Comparison of ENCODE assay signal across 23 cellular contexts in the genomic region with DNA sequence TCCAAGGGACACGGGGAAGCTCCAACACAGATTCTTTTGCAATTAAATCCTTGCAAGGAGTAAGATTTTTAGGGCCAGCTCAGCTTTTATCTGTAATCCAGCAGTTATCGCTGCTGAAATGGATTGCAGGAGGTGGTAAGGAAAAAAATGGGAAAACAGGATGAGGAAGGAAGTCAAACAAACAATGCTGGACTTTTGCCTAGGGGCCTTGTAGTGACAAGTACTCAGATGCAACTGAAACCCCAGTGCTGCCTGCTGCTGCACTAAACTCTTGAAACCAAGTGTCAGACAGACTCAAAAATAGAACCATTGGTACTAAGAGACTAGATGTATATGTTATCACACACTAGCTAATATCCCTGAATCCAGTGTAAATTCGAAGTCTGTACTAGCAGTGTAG.
A peak's percentile ranks its signal among the peaks of the same experiment; 100 is the strongest.
DNase-seq lines count a peak whose midpoint lies in the region; ATAC-seq and TF ChIP-seq lines count a peak whose summit lies in the region.
"Had no signal": no experiment of that assay in that cellular context is flagged by ENCODE, and none has a peak within 500 bp of the region (broad histone marks: within the 10 kb centered on the region; RNA-seq: fewer than 3 reads in every experiment).

No MANE protein-coding gene starts in this region.

- H3K79me2 ChIP-seq in GM23338 (replicated peaks; ENCODE audit: insufficient read depth) (no peaks in the 10 kb centered on the region), neural progenitor cell (ENCODE audit: low read depth) (no peaks in the 10 kb centered on the region)
- H3K79me2 ChIP-seq: parathyroid adenoma had no signal

- H3K27ac ChIP-seq in GM23338 (ENCODE audit: low read depth) (no peak overlapping the region), cingulate gyrus (ENCODE audit: low read depth, low read length) (peak overlapping the region; percentile 78), neural progenitor cell (no peak overlapping the region)
- H3K27ac ChIP-seq: gastroesophageal sphincter, GM23248, parathyroid adenoma, stomach, upper lobe of right lung had no signal

- H2AFZ ChIP-seq in GM23338 (0 out of 2 replicates have a peak overlapping the region, but pooled peaks have one; percentile 35), neural progenitor cell (replicated peaks) (peak overlapping the region; percentile 82)
- H2AFZ ChIP-seq: GM23248, parathyroid adenoma had no signal

- H3F3A ChIP-seq in GM23338 (replicated peaks; ENCODE audit: low read depth) (no peaks in the 10 kb centered on the region), neural progenitor cell (ENCODE audit: low read depth) (no peaks in the 10 kb centered on the region)

- H3K27ac Mint-ChIP-seq in GM23338 (peak overlapping the region; percentile 85), neural progenitor cell (peak overlapping the region; percentile 87), osteocyte (ENCODE audit: unreplicated experiment) (no peak overlapping the region)
- H3K27ac Mint-ChIP-seq: activated CD4-positive, alpha-beta T cell treated with anti-CD3 and anti-CD28 coated beads, Interleukin-2, amount 10 ng/mL, durations not matched to agents 7 days and 5 days; activated naive CD8-positive, alpha-beta T cell treated with anti-CD3 and anti-CD28 coated beads, Interleukin-2, amount 10 ng/mL, durations not matched to agents 7 days and 5 days; activated T-helper 2 cell treated with anti-CD3 and anti-CD28 coated beads, Interferon-gamma antibody, Interleukin-2, Interleukin-4, amounts not matched to agents 10 μg/mL and 5 μg/mL and 100 μg/mL, durations not matched to agents 14 hours and 24 hours and 36 hours had no signal

- no peaks in the 10 kb centered on the region for H4K20me1 ChIP-seq in GM23338 (replicated peaks; ENCODE audit: insufficient read depth)
- H4K20me1 ChIP-seq in neural progenitor cell (ENCODE audit: low read depth): no peaks in the 10 kb centered on the region

- H3K4me2 ChIP-seq in GM23338 (no peak overlapping the region), neural progenitor cell (peak overlapping the region; percentile 38)

- no peaks in the 10 kb centered on the region for H3K9me2 ChIP-seq in GM23338 (ENCODE audit: insufficient read depth)

- H3K4me1 ChIP-seq in GM23338 (ENCODE audit: insufficient read depth) (peaks cover 27% of the 10 kb centered on the region), neural progenitor cell (peaks cover 10% of the 10 kb centered on the region)
- H3K4me1 ChIP-seq: gastroesophageal sphincter, parathyroid adenoma, upper lobe of right lung had no signal

- no peak overlapping the region for H3K4me3 ChIP-seq in GM23338
- H3K4me3 ChIP-seq in neural progenitor cell: no peak overlapping the region
- H3K4me3 ChIP-seq: gastroesophageal sphincter, GM23248, stomach, upper lobe of right lung had no signal

- H3K4me3 Mint-ChIP-seq in GM23338: no peak overlapping the region
- H3K4me3 Mint-ChIP-seq in neural progenitor cell: no peak overlapping the region
- no peak overlapping the region for H3K4me3 Mint-ChIP-seq in osteocyte (ENCODE audit: unreplicated experiment)
- H3K4me3 Mint-ChIP-seq: activated CD4-positive, alpha-beta T cell treated with anti-CD3 and anti-CD28 coated beads, Interleukin-2, amount 10 ng/mL, durations not matched to agents 7 days and 5 days; activated naive CD8-positive, alpha-beta T cell treated with anti-CD3 and anti-CD28 coated beads, Interleukin-2, amount 10 ng/mL, durations not matched to agents 7 days and 5 days had no signal

- H3K9me3 ChIP-seq in neural progenitor cell (ENCODE audit: low read depth): no peaks in the 10 kb centered on the region
- H3K9me3 ChIP-seq: gastroesophageal sphincter, upper lobe of right lung had no signal

- H3K9ac ChIP-seq in neural progenitor cell: no peak overlapping the region
- H3K9ac ChIP-seq: GM23248, parathyroid adenoma had no signal

- DNase-seq in GM23338 (ENCODE audit: low spot score) (peak; percentile 8), NCI-H2171 (lab: John Stamatoyannopoulos, UW) (peak; percentile 79), neural progenitor cell (ENCODE audit: low spot score) (no peak), NCI-H345 treated with DMSO at 0.1 percent for 48 hours (lab: John Stamatoyannopoulos, UW; ENCODE audit: unreplicated experiment) (no peak), osteocyte (ENCODE audit: extremely low spot score, unreplicated experiment) (no peak)
- DNase-seq: activated CD4-positive, alpha-beta T cell treated with anti-CD3 and anti-CD28 coated beads, Interleukin-2, amount 10 ng/mL, durations not matched to agents 7 days and 5 days; activated naive CD8-positive, alpha-beta T cell treated with anti-CD3 and anti-CD28 coated beads, Interleukin-2, amount 10 ng/mL, durations not matched to agents 7 days and 5 days; EL; GM23248; Kasumi-1; NCI-H1092 treated with DMSO at 0.1 percent for 48 hours; NCI-H345; small intestine; stimulated activated CD4-positive, alpha-beta T cell treated with anti-CD3 and anti-CD28 coated beads, Interleukin-4, amount 100 ng/mL, for 24 hours; stomach; T-helper 1 cell; upper lobe of right lung had no signal

- H3K36me3 ChIP-seq in GM23338 (ENCODE audit: insufficient read depth): no peaks in the 10 kb centered on the region
- H3K36me3 ChIP-seq in neural progenitor cell: no peaks in the 10 kb centered on the region
- H3K36me3 ChIP-seq: gastroesophageal sphincter, stomach, upper lobe of right lung had no signal

- H3K27me3 ChIP-seq in GM23338 (ENCODE audit: insufficient read depth) (no peaks in the 10 kb centered on the region), neural progenitor cell (no peaks in the 10 kb centered on the region)
- H3K27me3 ChIP-seq: gastroesophageal sphincter, stomach, upper lobe of right lung had no signal

- TF ChIP-seq CTCF in GM23338 (conservative IDR thresholded peaks at IDR 0.05; ENCODE audit: low read depth in 2 of 2): no peak
- no peak for TF ChIP-seq CTCF in neural progenitor cell (IDR thresholded peaks at IDR 0.05)
- TF ChIP-seq CTCF in osteocyte (IDR thresholded peaks at IDR 0.05): no peak

- H3K27me3 Mint-ChIP-seq in GM23338 (ENCODE audit: insufficient read depth, low read depth, poor library complexity): no peaks in the 10 kb centered on the region
- no peaks in the 10 kb centered on the region for H3K27me3 Mint-ChIP-seq in neural progenitor cell (ENCODE audit: insufficient read depth, low read depth)
- no peaks in the 10 kb centered on the region for H3K27me3 Mint-ChIP-seq in osteocyte (ENCODE audit: unreplicated experiment)
- H3K27me3 Mint-ChIP-seq: activated CD4-positive, alpha-beta T cell treated with anti-CD3 and anti-CD28 coated beads, Interleukin-2, amount 10 ng/mL, durations not matched to agents 7 days and 5 days; activated naive CD8-positive, alpha-beta T cell treated with anti-CD3 and anti-CD28 coated beads, Interleukin-2, amount 10 ng/mL, durations not matched to agents 7 days and 5 days had no signal

- H3K9me3 Mint-ChIP-seq in GM23338: peaks cover 4% of the 10 kb centered on the region; the same call in 1 of the 3 replicates
- H3K9me3 Mint-ChIP-seq in neural progenitor cell: peaks cover 4% of the 10 kb centered on the region
- no peaks in the 10 kb centered on the region for H3K9me3 Mint-ChIP-seq in osteocyte (ENCODE audit: unreplicated experiment)
- H3K9me3 Mint-ChIP-seq: activated T-helper 2 cell treated with anti-CD3 and anti-CD28 coated beads, Interferon-gamma antibody, Interleukin-2, Interleukin-4, amounts not matched to agents 10 μg/mL and 5 μg/mL and 100 μg/mL, durations not matched to agents 14 hours and 24 hours and 36 hours had no signal

- H3K36me3 Mint-ChIP-seq in GM23338 (ENCODE audit: low read depth): no peaks in the 10 kb centered on the region
- H3K36me3 Mint-ChIP-seq in neural progenitor cell: peaks cover 3% of the 10 kb centered on the region
- no peaks in the 10 kb centered on the region for H3K36me3 Mint-ChIP-seq in osteocyte (ENCODE audit: unreplicated experiment)
- H3K36me3 Mint-ChIP-seq: activated naive CD8-positive, alpha-beta T cell treated with anti-CD3 and anti-CD28 coated beads, Interleukin-2, amount 10 ng/mL, durations not matched to agents 7 days and 5 days had no signal

- ATAC-seq in GM23338: no peak
- no peak for ATAC-seq in HG02981 (IDR thresholded peaks at IDR 0.05; ENCODE audit: unreplicated experiment)
- no peak for ATAC-seq in HG02852 (IDR thresholded peaks at IDR 0.05; ENCODE audit: unreplicated experiment)
- ATAC-seq: gastroesophageal sphincter, upper lobe of right lung had no signal

- H3K4me1 Mint-ChIP-seq in GM23338 (peaks cover 50% of the 10 kb centered on the region), neural progenitor cell (peaks cover 42% of the 10 kb centered on the region), osteocyte (ENCODE audit: unreplicated experiment) (no peaks in the 10 kb centered on the region)
- H3K4me1 Mint-ChIP-seq: activated CD4-positive, alpha-beta T cell treated with anti-CD3 and anti-CD28 coated beads, Interleukin-2, amount 10 ng/mL, durations not matched to agents 7 days and 5 days; activated naive CD8-positive, alpha-beta T cell treated with anti-CD3 and anti-CD28 coated beads, Interleukin-2, amount 10 ng/mL, durations not matched to agents 7 days and 5 days had no signal

TF ChIP-seq in GM23338, 12 proteins besides CTCF, POLR2A, EP300 and RAD21:
- TF ChIP-seq POLR2AphosphoS5 (IDR thresholded peaks at IDR 0.05; ENCODE audit: low read depth) (no peak), EZH2 (IDR thresholded peaks at IDR 0.05; ENCODE audit: low read depth, unreplicated experiment) (no peak)
- TF ChIP-seq, protein P1, sequence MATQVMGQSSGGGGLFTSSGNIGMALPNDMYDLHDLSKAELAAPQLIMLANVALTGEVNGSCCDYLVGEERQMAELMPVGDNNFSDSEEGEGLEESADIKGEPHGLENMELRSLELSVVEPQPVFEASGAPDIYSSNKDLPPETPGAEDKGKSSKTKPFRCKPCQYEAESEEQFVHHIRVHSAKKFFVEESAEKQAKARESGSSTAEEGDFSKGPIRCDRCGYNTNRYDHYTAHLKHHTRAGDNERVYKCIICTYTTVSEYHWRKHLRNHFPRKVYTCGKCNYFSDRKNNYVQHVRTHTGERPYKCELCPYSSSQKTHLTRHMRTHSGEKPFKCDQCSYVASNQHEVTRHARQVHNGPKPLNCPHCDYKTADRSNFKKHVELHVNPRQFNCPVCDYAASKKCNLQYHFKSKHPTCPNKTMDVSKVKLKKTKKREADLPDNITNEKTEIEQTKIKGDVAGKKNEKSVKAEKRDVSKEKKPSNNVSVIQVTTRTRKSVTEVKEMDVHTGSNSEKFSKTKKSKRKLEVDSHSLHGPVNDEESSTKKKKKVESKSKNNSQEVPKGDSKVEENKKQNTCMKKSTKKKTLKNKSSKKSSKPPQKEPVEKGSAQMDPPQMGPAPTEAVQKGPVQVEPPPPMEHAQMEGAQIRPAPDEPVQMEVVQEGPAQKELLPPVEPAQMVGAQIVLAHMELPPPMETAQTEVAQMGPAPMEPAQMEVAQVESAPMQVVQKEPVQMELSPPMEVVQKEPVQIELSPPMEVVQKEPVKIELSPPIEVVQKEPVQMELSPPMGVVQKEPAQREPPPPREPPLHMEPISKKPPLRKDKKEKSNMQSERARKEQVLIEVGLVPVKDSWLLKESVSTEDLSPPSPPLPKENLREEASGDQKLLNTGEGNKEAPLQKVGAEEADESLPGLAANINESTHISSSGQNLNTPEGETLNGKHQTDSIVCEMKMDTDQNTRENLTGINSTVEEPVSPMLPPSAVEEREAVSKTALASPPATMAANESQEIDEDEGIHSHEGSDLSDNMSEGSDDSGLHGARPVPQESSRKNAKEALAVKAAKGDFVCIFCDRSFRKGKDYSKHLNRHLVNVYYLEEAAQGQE (IDR thresholded peaks at IDR 0.05; ENCODE audit: unreplicated experiment): no peak

Comparison
In these comparisons a context has a peak if more than half of its experiments do, and no peak if none do; other contexts are left out.
1. DNase-seq: peak in GM23338 (single experiment) and NCI-H2171 (single experiment); none in neural progenitor cell (single experiment), NCI-H345 treated with DMSO at 0.1 percent for 48 hours (single experiment) and osteocyte (single experiment).